3 cellular contexts compared by ENCODE assay signal in genomic region chr11:33396361-33396760, GRCh38.
A peak's percentile ranks its signal among the peaks of the same experiment; 100 is the strongest.
TF ChIP-seq lines count a peak whose summit lies in the region.

No MANE protein-coding gene starts in this region.

TF ChIP-seq in HepG2, 621 proteins besides CTCF, POLR2A, EP300 and RAD21:
- TF ChIP-seq KDM4B (CRISPR knock-in tag; IDR thresholded peaks at IDR 0.05) (no peak), IRX3 (CRISPR knock-in tag; IDR thresholded peaks at IDR 0.05; ENCODE audit: borderline replicate concordance, low read depth) (no peak), CEBPB (IDR thresholded peaks at IDR 0.05; ENCODE audit: borderline replicate concordance, low read depth, low read length) (peak; percentile 47; the same call in 1 of the 2 replicates)

TF ChIP-seq in IMR-90, 13 proteins besides CTCF, POLR2A, EP300 and RAD21:
- TF ChIP-seq FOS (IDR thresholded peaks at IDR 0.05; ENCODE audit: low read depth, low read length) (no peak), CEBPB (IDR thresholded peaks at IDR 0.05; ENCODE audit: low read depth, low read length) (peak; percentile 71)

TF ChIP-seq in K562, 482 proteins besides CTCF, POLR2A, EP300 and RAD21:
- TF ChIP-seq HEY1 (CRISPR knock-in tag; IDR thresholded peaks at IDR 0.05; ENCODE audit: borderline replicate concordance) (no peak), CEBPB (tag; IDR thresholded peaks at IDR 0.05) (0 out of 2 replicates have a peak, but pooled peaks have one; percentile 14)
- TF ChIP-seq, protein P1, sequence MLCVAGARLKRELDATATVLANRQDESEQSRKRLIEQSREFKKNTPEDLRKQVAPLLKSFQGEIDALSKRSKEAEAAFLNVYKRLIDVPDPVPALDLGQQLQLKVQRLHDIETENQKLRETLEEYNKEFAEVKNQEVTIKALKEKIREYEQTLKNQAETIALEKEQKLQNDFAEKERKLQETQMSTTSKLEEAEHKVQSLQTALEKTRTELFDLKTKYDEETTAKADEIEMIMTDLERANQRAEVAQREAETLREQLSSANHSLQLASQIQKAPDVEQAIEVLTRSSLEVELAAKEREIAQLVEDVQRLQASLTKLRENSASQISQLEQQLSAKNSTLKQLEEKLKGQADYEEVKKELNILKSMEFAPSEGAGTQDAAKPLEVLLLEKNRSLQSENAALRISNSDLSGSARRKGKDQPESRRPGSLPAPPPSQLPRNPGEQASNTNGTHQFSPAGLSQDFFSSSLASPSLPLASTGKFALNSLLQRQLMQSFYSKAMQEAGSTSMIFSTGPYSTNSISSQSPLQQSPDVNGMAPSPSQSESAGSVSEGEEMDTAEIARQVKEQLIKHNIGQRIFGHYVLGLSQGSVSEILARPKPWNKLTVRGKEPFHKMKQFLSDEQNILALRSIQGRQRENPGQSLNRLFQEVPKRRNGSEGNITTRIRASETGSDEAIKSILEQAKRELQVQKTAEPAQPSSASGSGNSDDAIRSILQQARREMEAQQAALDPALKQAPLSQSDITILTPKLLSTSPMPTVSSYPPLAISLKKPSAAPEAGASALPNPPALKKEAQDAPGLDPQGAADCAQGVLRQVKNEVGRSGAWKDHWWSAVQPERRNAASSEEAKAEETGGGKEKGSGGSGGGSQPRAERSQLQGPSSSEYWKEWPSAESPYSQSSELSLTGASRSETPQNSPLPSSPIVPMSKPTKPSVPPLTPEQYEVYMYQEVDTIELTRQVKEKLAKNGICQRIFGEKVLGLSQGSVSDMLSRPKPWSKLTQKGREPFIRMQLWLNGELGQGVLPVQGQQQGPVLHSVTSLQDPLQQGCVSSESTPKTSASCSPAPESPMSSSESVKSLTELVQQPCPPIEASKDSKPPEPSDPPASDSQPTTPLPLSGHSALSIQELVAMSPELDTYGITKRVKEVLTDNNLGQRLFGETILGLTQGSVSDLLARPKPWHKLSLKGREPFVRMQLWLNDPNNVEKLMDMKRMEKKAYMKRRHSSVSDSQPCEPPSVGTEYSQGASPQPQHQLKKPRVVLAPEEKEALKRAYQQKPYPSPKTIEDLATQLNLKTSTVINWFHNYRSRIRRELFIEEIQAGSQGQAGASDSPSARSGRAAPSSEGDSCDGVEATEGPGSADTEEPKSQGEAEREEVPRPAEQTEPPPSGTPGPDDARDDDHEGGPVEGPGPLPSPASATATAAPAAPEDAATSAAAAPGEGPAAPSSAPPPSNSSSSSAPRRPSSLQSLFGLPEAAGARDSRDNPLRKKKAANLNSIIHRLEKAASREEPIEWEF (CRISPR knock-in tag; IDR thresholded peaks at IDR 0.05) = no peak
